In the genomic region with DNA sequence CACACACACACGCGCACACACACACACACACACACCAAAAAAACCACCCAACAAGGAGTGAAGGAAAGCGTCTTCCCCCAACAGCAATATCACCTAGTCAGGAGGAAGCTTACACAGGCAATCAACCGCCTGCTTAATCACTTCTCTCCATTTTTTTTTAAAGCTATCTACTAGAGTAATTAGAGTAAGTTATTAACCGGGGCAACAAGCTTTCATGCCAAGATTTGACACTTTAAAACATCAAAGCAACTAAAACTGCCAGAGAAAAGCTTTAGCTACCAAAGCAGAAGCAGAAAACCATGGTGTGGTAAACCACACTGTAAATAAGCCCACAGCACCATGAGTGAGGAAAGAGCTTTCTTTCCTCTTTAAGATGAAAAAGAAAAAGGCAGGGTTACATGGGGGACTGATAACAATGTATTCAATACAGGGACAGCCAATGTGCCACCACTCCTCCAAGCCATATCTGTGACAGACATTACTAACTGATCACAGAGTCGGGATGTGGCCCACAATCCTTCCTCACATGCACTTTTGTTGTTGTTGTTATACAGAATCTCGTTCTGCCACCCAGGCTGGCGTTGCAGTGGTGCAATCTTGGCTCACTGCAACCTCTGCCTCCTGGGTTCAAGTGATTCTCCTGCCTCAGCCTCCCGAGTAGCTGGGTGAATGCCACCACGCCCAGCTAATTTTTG, we compare ENCODE assay signal across 8 cellular contexts.
DNase-seq lines count a peak whose midpoint lies in the region; ATAC-seq and TF ChIP-seq lines count a peak whose summit lies in the region.

No MANE protein-coding gene starts in this region.

- no peaks in the 10 kb centered on the region for H3K9me3 Mint-ChIP-seq in activated naive CD4-positive, alpha-beta T cell treated with anti-CD3 and anti-CD28 coated beads, Interleukin-2, amount 50 U/mL, for 24 hours
- no peaks in the 10 kb centered on the region for H3K9me3 Mint-ChIP-seq in nephron

- peak overlapping the region; percentile 57 for H3K4me3 Mint-ChIP-seq in activated naive CD4-positive, alpha-beta T cell treated with anti-CD3 and anti-CD28 coated beads, Interleukin-2, amount 50 U/mL, for 24 hours
- H3K4me3 Mint-ChIP-seq in nephron, result peak overlapping the region in 1 of 3 experiments; percentile 7

- ATAC-seq in HG02973 (IDR thresholded peaks at IDR 0.05; ENCODE audit: unreplicated experiment), result no peak
- ATAC-seq in HG03457 (IDR thresholded peaks at IDR 0.05; ENCODE audit: unreplicated experiment), result no peak
- no peak for ATAC-seq in GM21723 (IDR thresholded peaks at IDR 0.05; ENCODE audit: unreplicated experiment)

- peak overlapping the region; percentile 1 for H3K27ac Mint-ChIP-seq in activated naive CD4-positive, alpha-beta T cell treated with anti-CD3 and anti-CD28 coated beads, Interleukin-2, amount 50 U/mL, for 24 hours
- H3K27ac Mint-ChIP-seq in nephron, result peak overlapping the region in 2 of 3 experiments; percentile 18 to 71

- peaks cover 1% of the 10 kb centered on the region for H3K36me3 Mint-ChIP-seq in activated naive CD4-positive, alpha-beta T cell treated with anti-CD3 and anti-CD28 coated beads, Interleukin-2, amount 50 U/mL, for 24 hours
- no peaks in the 10 kb centered on the region for H3K36me3 Mint-ChIP-seq in nephron (ENCODE audit: low read depth)

- DNase-seq in GM10266 (ENCODE audit: extremely low spot score), result peak; percentile 13
- peak; percentile 13 for DNase-seq in HT1080 (ENCODE audit: low read depth)
- no peak for DNase-seq in effector CD4-positive, alpha-beta T cell

- no peaks in the 10 kb centered on the region for H3K27me3 Mint-ChIP-seq in activated naive CD4-positive, alpha-beta T cell treated with anti-CD3 and anti-CD28 coated beads, Interleukin-2, amount 50 U/mL, for 24 hours
- H3K27me3 Mint-ChIP-seq in nephron (ENCODE audit: low read depth), result no peaks in the 10 kb centered on the region

- no peak for TF ChIP-seq CTCF in GM10266 (IDR thresholded peaks at IDR 0.05; ENCODE audit: control insufficient read depth, insufficient read depth, low read depth, missing control alignments)
- TF ChIP-seq CTCF in nephron (IDR thresholded peaks at IDR 0.05; ENCODE audit: unreplicated experiment in 3 of 3), result no peak

- peaks cover 35% of the 10 kb centered on the region for H3K4me1 Mint-ChIP-seq in activated naive CD4-positive, alpha-beta T cell treated with anti-CD3 and anti-CD28 coated beads, Interleukin-2, amount 50 U/mL, for 24 hours
- peaks cover 19% of the 10 kb centered on the region for H3K4me1 Mint-ChIP-seq in nephron
